ENCODE assay signal across 30 cellular contexts in genomic region chrX:24965400-24965799, GRCh38.
"Had no signal": no experiment of that assay in that cellular context is flagged by ENCODE, and none has a peak within 500 bp of the region (broad histone marks: within the 10 kb centered on the region; RNA-seq: fewer than 3 reads in every experiment).

No MANE protein-coding gene starts in this region.

- H3K9me3 Mint-ChIP-seq: activated B cell treated with CpG ODN at 0.5 μM for 24 hours; activated naive CD4-positive, alpha-beta T cell treated with anti-CD3 and anti-CD28 coated beads, Interleukin-2, amount 10 ng/mL, durations not matched to agents 7 days and 5 days; activated naive CD4-positive, alpha-beta T cell treated with anti-CD3 and anti-CD28 coated beads, Interleukin-2, amount 50 U/mL, for 72 hours; activated naive CD8-positive, alpha-beta T cell treated with anti-CD3 and anti-CD28 coated beads, Interleukin-2, amount 10 ng/mL, durations not matched to agents 7 days and 5 days; activated T-cell treated with anti-CD3 and anti-CD28 coated beads, Interleukin-2, amount 50 U/mL, for 24 hours; activated T-cell treated with anti-CD3 and anti-CD28 coated beads, Interleukin-2, amount 50 U/mL, for 72 hours; central memory CD8-positive, alpha-beta T cell; dendritic cell treated with granulocyte-macrophage colony-stimulating factor and Interleukin-4, amounts not matched to agents 40 ng/mL and 50 ng/mL, for 4 days; T-helper 2 cell treated with Interferon-gamma antibody and Interleukin-4, amounts not matched to agents 5 μg/mL and 100 μg/mL, for 36 hours had no signal

- H3K4me1 Mint-ChIP-seq: activated naive CD4-positive, alpha-beta T cell treated with anti-CD3 and anti-CD28 coated beads, Interleukin-2, amount 10 ng/mL, durations not matched to agents 7 days and 5 days; activated naive CD8-positive, alpha-beta T cell treated with anti-CD3 and anti-CD28 coated beads, Interleukin-2, amount 10 ng/mL, durations not matched to agents 7 days and 5 days; central memory CD8-positive, alpha-beta T cell; T-helper 17 cell had no signal

- H3K4me3 Mint-ChIP-seq: activated B cell treated with CpG ODN at 0.5 μM for 24 hours; activated CD8-positive, alpha-beta T cell treated with anti-CD3 and anti-CD28 coated beads, Interleukin-2, amount 10 ng/mL, durations not matched to agents 7 days and 5 days; activated naive CD4-positive, alpha-beta T cell treated with anti-CD3 and anti-CD28 coated beads, Interleukin-2, amount 10 ng/mL, durations not matched to agents 7 days and 5 days; activated naive CD8-positive, alpha-beta T cell treated with anti-CD3 and anti-CD28 coated beads, Interleukin-2, amount 10 ng/mL, durations not matched to agents 7 days and 5 days; activated T-cell treated with anti-CD3 and anti-CD28 coated beads, Interleukin-2, amount 50 U/mL, for 24 hours; activated T-cell treated with anti-CD3 and anti-CD28 coated beads, Interleukin-2, amount 50 U/mL, for 72 hours; central memory CD8-positive, alpha-beta T cell; dendritic cell treated with granulocyte-macrophage colony-stimulating factor and Interleukin-4, amounts not matched to agents 40 ng/mL and 50 ng/mL, for 4 days; endodermal cell; T-helper 17 cell; T-helper 2 cell treated with Interferon-gamma antibody and Interleukin-4, amounts not matched to agents 5 μg/mL and 100 μg/mL, for 36 hours had no signal

- H3K36me3 ChIP-seq: ascending aorta, brain microvascular endothelial cell, WERI-Rb-1 had no signal

- H3K4me3 ChIP-seq: ascending aorta, coronary artery, dorsolateral prefrontal cortex had no signal

- DNase-seq: activated B cell treated with CpG ODN at 0.5 μM for 24 hours; activated CD4-positive, alpha-beta T cell treated with anti-CD3 and anti-CD28 coated beads for 48 hours; activated CD4-positive, alpha-beta T cell treated with anti-CD3 and anti-CD28 coated beads, Interleukin-2, amount 50 U/mL, for 1 hour; activated CD4-positive, alpha-beta T cell treated with anti-CD3 and anti-CD28 coated beads, Interleukin-2, amount 50 U/mL, for 48 hours; activated CD8-positive, alpha-beta memory T cell treated with anti-CD3 and anti-CD28 coated beads, Interleukin-2, amount 50 U/mL, for 48 hours; activated CD8-positive, alpha-beta T cell treated with anti-CD3 and anti-CD28 coated beads, Interleukin-2, amount 10 ng/mL, durations not matched to agents 7 days and 5 days; activated gamma-delta T cell; activated naive CD4-positive, alpha-beta T cell; activated naive CD4-positive, alpha-beta T cell treated with anti-CD3 and anti-CD28 coated beads, Interleukin-2, amount 10 ng/mL, durations not matched to agents 7 days and 5 days; activated naive CD8-positive, alpha-beta T cell treated with anti-CD3 and anti-CD28 coated beads, Interleukin-2, amount 10 ng/mL, durations not matched to agents 7 days and 5 days; activated T-cell treated with anti-CD3 and anti-CD28 coated beads for 4 hours; activated T-cell treated with anti-CD3 and anti-CD28 coated beads, Interleukin-2, amount 50 U/mL, for 24 hours; activated T-cell treated with anti-CD3 and anti-CD28 coated beads, Interleukin-2, amount 50 U/mL, for 72 hours; brain microvascular endothelial cell; dorsolateral prefrontal cortex; effector memory CD4-positive, alpha-beta T cell; endodermal cell; foreskin fibroblast; head of caudate nucleus; T-helper 17 cell; T1000; WERI-Rb-1 had no signal

- H3K27me3 ChIP-seq: ascending aorta, brain microvascular endothelial cell had no signal

- H3K4me1 ChIP-seq: ascending aorta had no signal

- H3K27me3 Mint-ChIP-seq: activated B cell treated with CpG ODN at 0.5 μM for 24 hours; activated naive CD4-positive, alpha-beta T cell treated with anti-CD3 and anti-CD28 coated beads, Interleukin-2, amount 10 ng/mL, durations not matched to agents 7 days and 5 days; activated naive CD8-positive, alpha-beta T cell treated with anti-CD3 and anti-CD28 coated beads, Interleukin-2, amount 10 ng/mL, durations not matched to agents 7 days and 5 days; central memory CD8-positive, alpha-beta T cell; dendritic cell treated with granulocyte-macrophage colony-stimulating factor and Interleukin-4, amounts not matched to agents 40 ng/mL and 50 ng/mL, for 4 days; T-helper 17 cell had no signal

- H3K9me3 ChIP-seq: ascending aorta had no signal

- ATAC-seq: activated CD4-positive, CD25-positive, alpha-beta regulatory T cell treated with anti-CD3 and anti-CD28 coated beads, Interleukin-2, amount 50 U/mL, for 24 hours; activated CD8-positive, alpha-beta T cell treated with anti-CD3 and anti-CD28 coated beads, Interleukin-2, amount 10 ng/mL, durations not matched to agents 7 days and 5 days; activated naive CD4-positive, alpha-beta T cell treated with anti-CD3 and anti-CD28 coated beads, Interleukin-2, amount 50 U/mL, for 72 hours; activated T-cell treated with anti-CD3 and anti-CD28 coated beads, Interleukin-2, amount 50 U/mL, for 72 hours; esophagus mucosa; T-helper 17 cell had no signal

- H3K27ac Mint-ChIP-seq: activated B cell treated with CpG ODN at 0.5 μM for 24 hours; activated CD8-positive, alpha-beta T cell treated with anti-CD3 and anti-CD28 coated beads, Interleukin-2, amount 10 ng/mL, durations not matched to agents 7 days and 5 days; activated naive CD4-positive, alpha-beta T cell treated with anti-CD3 and anti-CD28 coated beads, Interleukin-2, amount 10 ng/mL, durations not matched to agents 7 days and 5 days; activated naive CD4-positive, alpha-beta T cell treated with anti-CD3 and anti-CD28 coated beads, Interleukin-2, amount 50 U/mL, for 72 hours; activated naive CD8-positive, alpha-beta T cell treated with anti-CD3 and anti-CD28 coated beads, Interleukin-2, amount 10 ng/mL, durations not matched to agents 7 days and 5 days; activated T-cell treated with anti-CD3 and anti-CD28 coated beads, Interleukin-2, amount 50 U/mL, for 24 hours; activated T-cell treated with anti-CD3 and anti-CD28 coated beads, Interleukin-2, amount 50 U/mL, for 72 hours; dendritic cell treated with granulocyte-macrophage colony-stimulating factor and Interleukin-4, amounts not matched to agents 40 ng/mL and 50 ng/mL, for 4 days; endodermal cell; T-helper 17 cell; T-helper 2 cell treated with Interferon-gamma antibody and Interleukin-4, amounts not matched to agents 5 μg/mL and 100 μg/mL, for 36 hours had no signal
